ENCODE assay signal across 1 cellular context in the genomic region with DNA sequence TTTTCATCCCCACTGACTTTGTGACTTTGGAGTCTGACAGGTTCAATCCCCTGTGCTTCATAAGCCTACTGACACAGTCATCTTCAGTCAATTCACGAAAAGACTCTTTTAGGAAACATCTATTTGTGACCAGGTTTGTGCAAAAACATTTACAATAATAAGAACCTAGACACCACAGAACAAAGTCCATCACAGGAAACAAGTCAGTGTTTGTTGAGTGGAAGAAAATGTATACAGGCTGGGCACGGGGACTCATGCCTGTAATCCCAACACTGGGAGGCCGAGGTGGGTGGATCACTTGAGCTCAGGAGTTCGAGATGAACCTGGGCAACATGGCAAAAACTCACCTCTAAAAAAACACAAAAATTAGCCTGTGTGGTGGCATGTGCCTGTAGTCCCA.
TF ChIP-seq lines count a peak whose summit lies in the region.

No MANE protein-coding gene starts in this region.

TF ChIP-seq in HepG2, 621 proteins besides CTCF, POLR2A, EP300 and RAD21 (continued from another document and continues in another):
- TF ChIP-seq HNRNPLL (IDR thresholded peaks at IDR 0.05; ENCODE audit: low read depth, low read length, poor library complexity, severe bottlenecking) (no peak), KDM5A (IDR thresholded peaks at IDR 0.05; ENCODE audit: borderline replicate concordance, low read length) (no peak), SRSF1 (optimal IDR thresholded peaks at IDR 0.05; ENCODE audit: low read depth, low read length) (no peak), RELA (CRISPR knock-in tag; IDR thresholded peaks at IDR 0.05) (no peak), RBM39 (IDR thresholded peaks at IDR 0.05; ENCODE audit: low read depth, low read length, poor library complexity, severe bottlenecking) (no peak), PCBP1 (IDR thresholded peaks at IDR 0.05; ENCODE audit: borderline replicate concordance, low read depth, low read length) (no peak), BORCS8-MEF2B (CRISPR knock-in tag; IDR thresholded peaks at IDR 0.05) (no peak), ZNF431 (CRISPR knock-in tag; IDR thresholded peaks at IDR 0.05; ENCODE audit: borderline replicate concordance, low read depth) (no peak), KLF12 (CRISPR knock-in tag; IDR thresholded peaks at IDR 0.05; ENCODE audit: borderline replicate concordance) (no peak), SYNCRIP (IDR thresholded peaks at IDR 0.05; ENCODE audit: insufficient read depth, low read depth, low read length) (no peak), ZNF326 (CRISPR knock-in tag; IDR thresholded peaks at IDR 0.05; ENCODE audit: borderline replicate concordance) (no peak), ZBTB1 (CRISPR knock-in tag; IDR thresholded peaks at IDR 0.05; ENCODE audit: borderline replicate concordance) (no peak), LCORL (IDR thresholded peaks at IDR 0.05) (no peak), LCORL (CRISPR knock-in tag; IDR thresholded peaks at IDR 0.05) (no peak), GABPA (IDR thresholded peaks at IDR 0.05; ENCODE audit: low read depth, low read length) (no peak), GABPA (CRISPR knock-in tag; IDR thresholded peaks at IDR 0.05; ENCODE audit: low read depth) (no peak), KLF16 (CRISPR knock-in tag; IDR thresholded peaks at IDR 0.05) (peak in 1 of 2 experiments; percentile 59; a peak in 1 of 4 replicates), ZNF891 (CRISPR knock-in tag; IDR thresholded peaks at IDR 0.05) (no peak), NBN (conservative IDR thresholded peaks at IDR 0.05) (no peak), KLF15 (CRISPR knock-in tag; IDR thresholded peaks at IDR 0.05; ENCODE audit: borderline replicate concordance) (no peak), ZNF460 (CRISPR knock-in tag; IDR thresholded peaks at IDR 0.05; ENCODE audit: borderline replicate concordance) (0 out of 2 replicates have a peak, but pooled peaks have one; percentile 29), POLR2G (IDR thresholded peaks at IDR 0.05; ENCODE audit: low read depth, low read length) (no peak), ZNF589 (CRISPR knock-in tag; conservative IDR thresholded peaks at IDR 0.05) (no peak), RFX1 (IDR thresholded peaks at IDR 0.05) (no peak), RFX3 (CRISPR knock-in tag; IDR thresholded peaks at IDR 0.05) (no peak), RXRA (CRISPR knock-in tag; IDR thresholded peaks at IDR 0.05) (no peak)
- TF ChIP-seq, protein P1, sequence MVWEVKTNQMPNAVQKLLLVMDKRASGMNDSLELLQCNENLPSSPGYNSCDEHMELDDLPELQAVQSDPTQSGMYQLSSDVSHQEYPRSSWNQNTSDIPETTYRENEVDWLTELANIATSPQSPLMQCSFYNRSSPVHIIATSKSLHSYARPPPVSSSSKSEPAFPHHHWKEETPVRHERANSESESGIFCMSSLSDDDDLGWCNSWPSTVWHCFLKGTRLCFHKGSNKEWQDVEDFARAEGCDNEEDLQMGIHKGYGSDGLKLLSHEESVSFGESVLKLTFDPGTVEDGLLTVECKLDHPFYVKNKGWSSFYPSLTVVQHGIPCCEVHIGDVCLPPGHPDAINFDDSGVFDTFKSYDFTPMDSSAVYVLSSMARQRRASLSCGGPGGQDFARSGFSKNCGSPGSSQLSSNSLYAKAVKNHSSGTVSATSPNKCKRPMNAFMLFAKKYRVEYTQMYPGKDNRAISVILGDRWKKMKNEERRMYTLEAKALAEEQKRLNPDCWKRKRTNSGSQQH (CRISPR knock-in tag; IDR thresholded peaks at IDR 0.05; ENCODE audit: low read depth) = no peak
- TF ChIP-seq, protein P2, sequence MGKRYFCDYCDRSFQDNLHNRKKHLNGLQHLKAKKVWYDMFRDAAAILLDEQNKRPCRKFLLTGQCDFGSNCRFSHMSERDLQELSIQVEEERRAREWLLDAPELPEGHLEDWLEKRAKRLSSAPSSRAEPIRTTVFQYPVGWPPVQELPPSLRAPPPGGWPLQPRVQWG (CRISPR knock-in tag; IDR thresholded peaks at IDR 0.05; ENCODE audit: borderline replicate concordance, low read depth) = no peak
- TF ChIP-seq, protein P3, sequence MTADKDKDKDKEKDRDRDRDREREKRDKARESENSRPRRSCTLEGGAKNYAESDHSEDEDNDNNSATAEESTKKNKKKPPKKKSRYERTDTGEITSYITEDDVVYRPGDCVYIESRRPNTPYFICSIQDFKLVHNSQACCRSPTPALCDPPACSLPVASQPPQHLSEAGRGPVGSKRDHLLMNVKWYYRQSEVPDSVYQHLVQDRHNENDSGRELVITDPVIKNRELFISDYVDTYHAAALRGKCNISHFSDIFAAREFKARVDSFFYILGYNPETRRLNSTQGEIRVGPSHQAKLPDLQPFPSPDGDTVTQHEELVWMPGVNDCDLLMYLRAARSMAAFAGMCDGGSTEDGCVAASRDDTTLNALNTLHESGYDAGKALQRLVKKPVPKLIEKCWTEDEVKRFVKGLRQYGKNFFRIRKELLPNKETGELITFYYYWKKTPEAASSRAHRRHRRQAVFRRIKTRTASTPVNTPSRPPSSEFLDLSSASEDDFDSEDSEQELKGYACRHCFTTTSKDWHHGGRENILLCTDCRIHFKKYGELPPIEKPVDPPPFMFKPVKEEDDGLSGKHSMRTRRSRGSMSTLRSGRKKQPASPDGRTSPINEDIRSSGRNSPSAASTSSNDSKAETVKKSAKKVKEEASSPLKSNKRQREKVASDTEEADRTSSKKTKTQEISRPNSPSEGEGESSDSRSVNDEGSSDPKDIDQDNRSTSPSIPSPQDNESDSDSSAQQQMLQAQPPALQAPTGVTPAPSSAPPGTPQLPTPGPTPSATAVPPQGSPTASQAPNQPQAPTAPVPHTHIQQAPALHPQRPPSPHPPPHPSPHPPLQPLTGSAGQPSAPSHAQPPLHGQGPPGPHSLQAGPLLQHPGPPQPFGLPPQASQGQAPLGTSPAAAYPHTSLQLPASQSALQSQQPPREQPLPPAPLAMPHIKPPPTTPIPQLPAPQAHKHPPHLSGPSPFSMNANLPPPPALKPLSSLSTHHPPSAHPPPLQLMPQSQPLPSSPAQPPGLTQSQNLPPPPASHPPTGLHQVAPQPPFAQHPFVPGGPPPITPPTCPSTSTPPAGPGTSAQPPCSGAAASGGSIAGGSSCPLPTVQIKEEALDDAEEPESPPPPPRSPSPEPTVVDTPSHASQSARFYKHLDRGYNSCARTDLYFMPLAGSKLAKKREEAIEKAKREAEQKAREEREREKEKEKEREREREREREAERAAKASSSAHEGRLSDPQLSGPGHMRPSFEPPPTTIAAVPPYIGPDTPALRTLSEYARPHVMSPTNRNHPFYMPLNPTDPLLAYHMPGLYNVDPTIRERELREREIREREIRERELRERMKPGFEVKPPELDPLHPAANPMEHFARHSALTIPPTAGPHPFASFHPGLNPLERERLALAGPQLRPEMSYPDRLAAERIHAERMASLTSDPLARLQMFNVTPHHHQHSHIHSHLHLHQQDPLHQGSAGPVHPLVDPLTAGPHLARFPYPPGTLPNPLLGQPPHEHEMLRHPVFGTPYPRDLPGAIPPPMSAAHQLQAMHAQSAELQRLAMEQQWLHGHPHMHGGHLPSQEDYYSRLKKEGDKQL (CRISPR knock-in tag; IDR thresholded peaks at IDR 0.05; ENCODE audit: low read depth) = no peak
- TF ChIP-seq, protein P4, sequence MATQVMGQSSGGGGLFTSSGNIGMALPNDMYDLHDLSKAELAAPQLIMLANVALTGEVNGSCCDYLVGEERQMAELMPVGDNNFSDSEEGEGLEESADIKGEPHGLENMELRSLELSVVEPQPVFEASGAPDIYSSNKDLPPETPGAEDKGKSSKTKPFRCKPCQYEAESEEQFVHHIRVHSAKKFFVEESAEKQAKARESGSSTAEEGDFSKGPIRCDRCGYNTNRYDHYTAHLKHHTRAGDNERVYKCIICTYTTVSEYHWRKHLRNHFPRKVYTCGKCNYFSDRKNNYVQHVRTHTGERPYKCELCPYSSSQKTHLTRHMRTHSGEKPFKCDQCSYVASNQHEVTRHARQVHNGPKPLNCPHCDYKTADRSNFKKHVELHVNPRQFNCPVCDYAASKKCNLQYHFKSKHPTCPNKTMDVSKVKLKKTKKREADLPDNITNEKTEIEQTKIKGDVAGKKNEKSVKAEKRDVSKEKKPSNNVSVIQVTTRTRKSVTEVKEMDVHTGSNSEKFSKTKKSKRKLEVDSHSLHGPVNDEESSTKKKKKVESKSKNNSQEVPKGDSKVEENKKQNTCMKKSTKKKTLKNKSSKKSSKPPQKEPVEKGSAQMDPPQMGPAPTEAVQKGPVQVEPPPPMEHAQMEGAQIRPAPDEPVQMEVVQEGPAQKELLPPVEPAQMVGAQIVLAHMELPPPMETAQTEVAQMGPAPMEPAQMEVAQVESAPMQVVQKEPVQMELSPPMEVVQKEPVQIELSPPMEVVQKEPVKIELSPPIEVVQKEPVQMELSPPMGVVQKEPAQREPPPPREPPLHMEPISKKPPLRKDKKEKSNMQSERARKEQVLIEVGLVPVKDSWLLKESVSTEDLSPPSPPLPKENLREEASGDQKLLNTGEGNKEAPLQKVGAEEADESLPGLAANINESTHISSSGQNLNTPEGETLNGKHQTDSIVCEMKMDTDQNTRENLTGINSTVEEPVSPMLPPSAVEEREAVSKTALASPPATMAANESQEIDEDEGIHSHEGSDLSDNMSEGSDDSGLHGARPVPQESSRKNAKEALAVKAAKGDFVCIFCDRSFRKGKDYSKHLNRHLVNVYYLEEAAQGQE (IDR thresholded peaks at IDR 0.05; ENCODE audit: borderline replicate concordance in 1 of 2, low read depth in 1 of 2, low read length in 2 of 2) = no peak; a peak in 1 of 4 replicates
- TF ChIP-seq, protein P5, sequence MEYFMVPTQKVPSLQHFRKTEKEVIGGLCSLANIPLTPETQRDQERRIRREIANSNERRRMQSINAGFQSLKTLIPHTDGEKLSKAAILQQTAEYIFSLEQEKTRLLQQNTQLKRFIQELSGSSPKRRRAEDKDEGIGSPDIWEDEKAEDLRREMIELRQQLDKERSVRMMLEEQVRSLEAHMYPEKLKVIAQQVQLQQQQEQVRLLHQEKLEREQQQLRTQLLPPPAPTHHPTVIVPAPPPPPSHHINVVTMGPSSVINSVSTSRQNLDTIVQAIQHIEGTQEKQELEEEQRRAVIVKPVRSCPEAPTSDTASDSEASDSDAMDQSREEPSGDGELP (IDR thresholded peaks at IDR 0.05; ENCODE audit: borderline replicate concordance, low read depth) = no peak
- TF ChIP-seq, protein P6, sequence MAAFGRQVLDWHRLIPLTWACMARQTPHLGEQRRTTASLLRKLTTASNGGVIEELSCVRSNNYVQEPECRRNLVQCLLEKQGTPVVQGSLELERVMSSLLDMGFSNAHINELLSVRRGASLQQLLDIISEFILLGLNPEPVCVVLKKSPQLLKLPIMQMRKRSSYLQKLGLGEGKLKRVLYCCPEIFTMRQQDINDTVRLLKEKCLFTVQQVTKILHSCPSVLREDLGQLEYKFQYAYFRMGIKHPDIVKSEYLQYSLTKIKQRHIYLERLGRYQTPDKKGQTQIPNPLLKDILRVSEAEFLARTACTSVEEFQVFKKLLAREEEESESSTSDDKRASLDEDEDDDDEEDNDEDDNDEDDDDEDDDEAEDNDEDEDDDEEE (CRISPR knock-in tag; IDR thresholded peaks at IDR 0.05) = no peak
- TF ChIP-seq, protein P7, sequence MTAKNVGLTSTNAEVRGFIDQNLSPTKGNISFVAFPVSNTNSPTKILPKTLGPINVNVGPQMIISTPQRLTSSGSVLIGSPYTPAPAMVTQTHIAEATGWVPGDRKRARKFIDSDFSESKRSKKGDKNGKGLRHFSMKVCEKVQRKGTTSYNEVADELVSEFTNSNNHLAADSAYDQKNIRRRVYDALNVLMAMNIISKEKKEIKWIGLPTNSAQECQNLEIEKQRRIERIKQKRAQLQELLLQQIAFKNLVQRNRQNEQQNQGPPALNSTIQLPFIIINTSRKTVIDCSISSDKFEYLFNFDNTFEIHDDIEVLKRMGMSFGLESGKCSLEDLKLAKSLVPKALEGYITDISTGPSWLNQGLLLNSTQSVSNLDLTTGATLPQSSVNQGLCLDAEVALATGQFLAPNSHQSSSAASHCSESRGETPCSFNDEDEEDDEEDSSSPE (CRISPR knock-in tag; IDR thresholded peaks at IDR 0.05) = no peak
- TF ChIP-seq, protein P8, sequence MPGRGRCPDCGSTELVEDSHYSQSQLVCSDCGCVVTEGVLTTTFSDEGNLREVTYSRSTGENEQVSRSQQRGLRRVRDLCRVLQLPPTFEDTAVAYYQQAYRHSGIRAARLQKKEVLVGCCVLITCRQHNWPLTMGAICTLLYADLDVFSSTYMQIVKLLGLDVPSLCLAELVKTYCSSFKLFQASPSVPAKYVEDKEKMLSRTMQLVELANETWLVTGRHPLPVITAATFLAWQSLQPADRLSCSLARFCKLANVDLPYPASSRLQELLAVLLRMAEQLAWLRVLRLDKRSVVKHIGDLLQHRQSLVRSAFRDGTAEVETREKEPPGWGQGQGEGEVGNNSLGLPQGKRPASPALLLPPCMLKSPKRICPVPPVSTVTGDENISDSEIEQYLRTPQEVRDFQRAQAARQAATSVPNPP (CRISPR knock-in tag; IDR thresholded peaks at IDR 0.05) = no peak
- TF ChIP-seq, protein P9, sequence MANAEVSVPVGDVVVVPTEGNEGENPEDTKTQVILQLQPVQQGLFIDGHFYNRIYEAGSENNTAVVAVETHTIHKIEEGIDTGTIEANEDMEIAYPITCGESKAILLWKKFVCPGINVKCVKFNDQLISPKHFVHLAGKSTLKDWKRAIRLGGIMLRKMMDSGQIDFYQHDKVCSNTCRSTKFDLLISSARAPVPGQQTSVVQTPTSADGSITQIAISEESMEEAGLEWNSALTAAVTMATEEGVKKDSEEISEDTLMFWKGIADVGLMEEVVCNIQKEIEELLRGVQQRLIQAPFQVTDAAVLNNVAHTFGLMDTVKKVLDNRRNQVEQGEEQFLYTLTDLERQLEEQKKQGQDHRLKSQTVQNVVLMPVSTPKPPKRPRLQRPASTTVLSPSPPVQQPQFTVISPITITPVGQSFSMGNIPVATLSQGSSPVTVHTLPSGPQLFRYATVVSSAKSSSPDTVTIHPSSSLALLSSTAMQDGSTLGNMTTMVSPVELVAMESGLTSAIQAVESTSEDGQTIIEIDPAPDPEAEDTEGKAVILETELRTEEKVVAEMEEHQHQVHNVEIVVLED (CRISPR knock-in tag; IDR thresholded peaks at IDR 0.05; ENCODE audit: borderline replicate concordance) = no peak; the same call in 1 of the 2 replicates
- TF ChIP-seq, protein P10, sequence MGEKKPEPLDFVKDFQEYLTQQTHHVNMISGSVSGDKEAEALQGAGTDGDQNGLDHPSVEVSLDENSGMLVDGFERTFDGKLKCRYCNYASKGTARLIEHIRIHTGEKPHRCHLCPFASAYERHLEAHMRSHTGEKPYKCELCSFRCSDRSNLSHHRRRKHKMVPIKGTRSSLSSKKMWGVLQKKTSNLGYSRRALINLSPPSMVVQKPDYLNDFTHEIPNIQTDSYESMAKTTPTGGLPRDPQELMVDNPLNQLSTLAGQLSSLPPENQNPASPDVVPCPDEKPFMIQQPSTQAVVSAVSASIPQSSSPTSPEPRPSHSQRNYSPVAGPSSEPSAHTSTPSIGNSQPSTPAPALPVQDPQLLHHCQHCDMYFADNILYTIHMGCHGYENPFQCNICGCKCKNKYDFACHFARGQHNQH (CRISPR knock-in tag; IDR thresholded peaks at IDR 0.05) = peak; percentile 74; the same call in 1 of the 2 replicates
- TF ChIP-seq, protein P11, sequence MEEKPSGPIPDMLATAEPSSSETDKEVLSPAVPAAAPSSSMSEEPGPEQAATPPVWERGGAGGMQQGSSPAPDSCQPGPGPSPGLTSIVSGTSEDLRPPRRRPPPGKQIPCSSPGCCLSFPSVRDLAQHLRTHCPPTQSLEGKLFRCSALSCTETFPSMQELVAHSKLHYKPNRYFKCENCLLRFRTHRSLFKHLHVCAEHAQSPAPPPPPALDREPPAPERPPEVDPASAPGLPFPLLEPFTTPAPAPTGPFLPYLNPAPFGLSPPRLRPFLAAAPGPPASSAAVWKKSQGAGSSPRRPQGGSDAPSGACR (CRISPR knock-in tag; IDR thresholded peaks at IDR 0.05) = no peak
